In genomic region chr2:237297421-237298155, GRCh38 we compare ENCODE assay signal across 13 cellular contexts.
DNase-seq lines count a peak whose midpoint lies in the region; ATAC-seq and TF ChIP-seq lines count a peak whose summit lies in the region.
"Had no signal": no experiment of that assay in that cellular context is flagged by ENCODE, and none has a peak within 500 bp of the region (broad histone marks: within the 10 kb centered on the region; RNA-seq: fewer than 3 reads in every experiment).

No MANE protein-coding gene starts in this region.

- H2BK5ac ChIP-seq in IMR-90 (ENCODE audit: low read depth, low read length, poor library complexity, severe bottlenecking), result peak overlapping the region; percentile 73

- no peak for TF ChIP-seq EP300 in transverse colon (IDR thresholded peaks at IDR 0.05; ENCODE audit: low read depth)

- H3K23ac ChIP-seq in IMR-90 (ENCODE audit: low read depth, low read length), result peak overlapping the region; percentile 11

- no peak for TF ChIP-seq CTCF in IMR-90 (conservative IDR thresholded peaks at IDR 0.05; ENCODE audit: low read depth, low read length)
- no peak for TF ChIP-seq CTCF in astrocyte of the spinal cord (IDR thresholded peaks at IDR 0.05; ENCODE audit: low read depth, low read length)
- TF ChIP-seq CTCF in mesothelial cell of epicardium (IDR thresholded peaks at IDR 0.05; ENCODE audit: unreplicated experiment), result no peak
- no peak for TF ChIP-seq CTCF in transverse colon (IDR thresholded peaks at IDR 0.05)

- H3K9ac ChIP-seq in IMR-90 (ENCODE audit: low read depth, low read length), result no peak overlapping the region

- no peak overlapping the region for H3K4me3 Mint-ChIP-seq in mesothelial cell of epicardium
- H3K4me3 Mint-ChIP-seq: CD4-positive, alpha-beta memory T cell had no signal

- peak overlapping the region; percentile 18; the same call in 1 of the 2 replicates for H3K27ac ChIP-seq in IMR-90 (ENCODE audit: insufficient read depth, low read length)
- peak overlapping the region; percentile 64 to 82 (median 76) for H3K27ac ChIP-seq in transverse colon

- DNase-seq in IMR-90 (peak; percentile 26), astrocyte of the spinal cord (ENCODE audit: low read depth, low spot score) (peak; percentile 91), mesothelial cell of epicardium (ENCODE audit: low spot score in 2 of 2, unreplicated experiment in 2 of 2) (no peak), transverse colon (no peak), MG63 (no peak), ecto neural progenitor cell (ENCODE audit: low spot score) (no peak)
- DNase-seq in stimulated activated naive CD8-positive, alpha-beta T cell treated with anti-CD3 and anti-CD28 coated beads, Interleukin-15, Interleukin-2, amounts not matched to agents 100 U/mL and 50 U/mL, for 24 hours, result no peak
- DNase-seq: activated CD4-positive, alpha-beta T cell treated with anti-CD3 and anti-CD28 coated beads, Interleukin-2, amount 50 U/mL, for 48 hours; CD4-positive, alpha-beta memory T cell; mesendoderm; T-helper 9 cell had no signal

- H3K9me3 Mint-ChIP-seq in mesothelial cell of epicardium, result peaks cover 5% of the 10 kb centered on the region

- H2BK15ac ChIP-seq in IMR-90 (ENCODE audit: low read depth, low read length), result peak overlapping the region; percentile 84; the same call in 2 of the 3 replicates

- H2AFZ ChIP-seq in IMR-90 (replicated peaks; ENCODE audit: low read length, poor library complexity), result no peak overlapping the region

- no peaks in the 10 kb centered on the region for H3K27me3 Mint-ChIP-seq in mesothelial cell of epicardium (ENCODE audit: low read depth)

- WGBS in IMR-90 (ENCODE audit: extremely low coverage in 2 of 2, insufficient read length in 1 of 2), 2 experiments, result 92% methylated on average over 2 of the region's 6 CpGs; no CpG with 5 or more reads in 1 of the 2 experiments
- WGBS in transverse colon (ENCODE audit: low coverage in 1 of 2), 2 donors, result 55 to 70% methylated on average over 4 to 6 of the region's 6 CpGs

- H4K8ac ChIP-seq in IMR-90 (ENCODE audit: low read depth in 2 of 2, low read length in 2 of 2), result peak overlapping the region; percentile 84 to 85

- dilution Hi-C loops in IMR-90 (cut with HindIII; ENCODE audit: low sequenced_read_pairs, unreplicated experiment), result no loop called here

- no peak for TF ChIP-seq RAD21 in IMR-90 (IDR thresholded peaks at IDR 0.05; ENCODE audit: low read length)

- CTCF ChIA-PET in IMR-90 (lab: Yijun Ruan, JAX), result no interaction called here

- no TSS peak for BruUV-seq in IMR-90 (replicated peaks; lab: Mats Ljungman, UMichigan)

- H2AK5ac ChIP-seq in IMR-90 (ENCODE audit: low read depth, low read length), result peak overlapping the region; percentile 87

- peak overlapping the region; percentile 92 for H3K14ac ChIP-seq in IMR-90 (replicated peaks; ENCODE audit: low read depth, low read length)

- no peak overlapping the region for H3K56ac ChIP-seq in IMR-90 (ENCODE audit: extremely low read depth, insufficient read depth, low read length)

- peak overlapping the region; percentile 93 for H2BK120ac ChIP-seq in IMR-90 (ENCODE audit: low read depth, low read length)

- peak overlapping the region; percentile 88 for H3K4ac ChIP-seq in IMR-90 (ENCODE audit: low read depth, low read length)

- H2AK9ac ChIP-seq in IMR-90 (replicated peaks; ENCODE audit: low read depth, low read length, poor library complexity), result peak overlapping the region; percentile 18

- peak overlapping the region; percentile 85 for H3K27ac Mint-ChIP-seq in mesothelial cell of epicardium
- H3K27ac Mint-ChIP-seq: CD4-positive, alpha-beta memory T cell had no signal

- peak overlapping the region; percentile 83 for H4K5ac ChIP-seq in IMR-90 (ENCODE audit: low read depth, low read length)

- peaks cover 40% of the 10 kb centered on the region for H3K9me1 ChIP-seq in IMR-90 (ENCODE audit: insufficient read depth, low read length)

- POLR2A ChIA-PET in IMR-90 (lab: Charles Lee; ENCODE audit: unreplicated experiment), result no interaction called here

- no peaks in the 10 kb centered on the region for H3K36me3 ChIP-seq in IMR-90 (ENCODE audit: control insufficient read depth, insufficient read depth, low read length)
- H3K36me3 ChIP-seq in transverse colon, result no peaks in the 10 kb centered on the region
- H3K36me3 ChIP-seq in MG63, result peaks cover under 1% of the 10 kb centered on the region
- H3K36me3 ChIP-seq: breast epithelium had no signal

- H3K4me1 Mint-ChIP-seq in mesothelial cell of epicardium, result peaks cover 70% of the 10 kb centered on the region
- H3K4me1 Mint-ChIP-seq: CD4-positive, alpha-beta memory T cell had no signal

- H3K27me3 ChIP-seq in IMR-90 (ENCODE audit: control insufficient read depth, insufficient read depth, low read length) (no peaks in the 10 kb centered on the region), transverse colon (no peaks in the 10 kb centered on the region), MG63 (no peaks in the 10 kb centered on the region)
- H3K27me3 ChIP-seq: breast epithelium had no signal

- TF ChIP-seq POLR2A in IMR-90 (IDR thresholded peaks at IDR 0.05; ENCODE audit: low read depth, low read length) (no peak), transverse colon (IDR thresholded peaks at IDR 0.05) (no peak)

- H3K18ac ChIP-seq in IMR-90 (ENCODE audit: low read depth, low read length), result peak overlapping the region; percentile 97

- ATAC-seq in IMR-90 (ENCODE audit: low read depth) (no peak), HG02852 (IDR thresholded peaks at IDR 0.05; ENCODE audit: unreplicated experiment) (no peak)
- ATAC-seq in stimulated activated naive CD8-positive, alpha-beta T cell treated with anti-CD3 and anti-CD28 coated beads, Interleukin-15, Interleukin-2, amounts not matched to agents 100 U/mL and 50 U/mL, for 24 hours, result no peak

- no peak overlapping the region for H3K4me2 ChIP-seq in IMR-90 (ENCODE audit: low read depth, low read length)

- H3K4me3 ChIP-seq in IMR-90 (ENCODE audit: insufficient read depth, low read depth, low read length) (no peak overlapping the region), astrocyte of the spinal cord (ENCODE audit: low read depth, low read length) (no peak overlapping the region), transverse colon (no peak overlapping the region), MG63 (no peak overlapping the region)
- H3K4me3 ChIP-seq: breast epithelium had no signal

- peaks cover 5% of the 10 kb centered on the region for H3K36me3 Mint-ChIP-seq in mesothelial cell of epicardium
- H3K36me3 Mint-ChIP-seq: CD4-positive, alpha-beta memory T cell had no signal

- H4K20me1 ChIP-seq in IMR-90 (ENCODE audit: insufficient read depth, low read length), result no peaks in the 10 kb centered on the region

- H3K4me1 ChIP-seq in IMR-90 (ENCODE audit: control insufficient read depth, insufficient read depth, low read length) (peaks cover 27% of the 10 kb centered on the region), transverse colon (peaks cover 0 to 20% (median 7%) of the 10 kb centered on the region in 4 donors)
- H3K4me1 ChIP-seq: breast epithelium had no signal

- peak overlapping the region; percentile 94 for H4K91ac ChIP-seq in IMR-90 (ENCODE audit: insufficient read depth, low read depth, low read length)

- peaks cover 4% of the 10 kb centered on the region; the same call in 1 of the 2 replicates for H3K9me3 ChIP-seq in IMR-90 (ENCODE audit: control insufficient read depth, insufficient read depth, low read length)
- H3K9me3 ChIP-seq in transverse colon, result no peaks in the 10 kb centered on the region
- H3K9me3 ChIP-seq in MG63, result peaks cover 6% of the 10 kb centered on the region; the same call in 1 of the 2 replicates
- H3K9me3 ChIP-seq: breast epithelium had no signal

- intact Hi-C loops in IMR-90 (cut with micrococcal nuclease), result no loop called here
- intact Hi-C loops in transverse colon (cut with DNase I; ENCODE audit: low total_unique reads), result loop anchor here (10.0 kb wide), 1 partner anchor 117 kb away; the partner anchor contains the start of gene COL6A3

- H3K79me1 ChIP-seq in IMR-90 (ENCODE audit: low read depth in 1 of 2, low read length in 2 of 2), result peaks cover 5 to 33% of the 10 kb centered on the region in 2 experiments; a peak in 3 of 4 replicates

- peak overlapping the region; percentile 96 for H2BK20ac ChIP-seq in IMR-90 (ENCODE audit: low read depth, low read length)

- in situ Hi-C loops in IMR-90 (cut with MboI; ENCODE audit: low sequenced_read_pairs), result no loop called here
- in situ Hi-C loops in astrocyte of the spinal cord (cut with HindIII; ENCODE audit: low sequenced_read_pairs), result no loop called here
- in situ Hi-C loops in transverse colon (cut with MboI; ENCODE audit: low pct_ligation_motif_present in 1 of 4, low pct_unique_long_range_greater_than_20kb in 1 of 4, low sequenced_read_pairs in 3 of 4), result no loop called here

TF ChIP-seq in IMR-90, 13 proteins besides CTCF, POLR2A, EP300 and RAD21 (continues in another document):
- TF ChIP-seq SMC3 (IDR thresholded peaks at IDR 0.05; ENCODE audit: low read depth, low read length), result no peak
- no peak for TF ChIP-seq USF2 (IDR thresholded peaks at IDR 0.05; ENCODE audit: low read depth, low read length)
- TF ChIP-seq RFX5 (IDR thresholded peaks at IDR 0.05; ENCODE audit: low read depth, low read length), result no peak
- TF ChIP-seq RCOR1 (IDR thresholded peaks at IDR 0.05; ENCODE audit: insufficient replicate concordance, low read length), result no peak
- no peak for TF ChIP-seq BHLHE40 (IDR thresholded peaks at IDR 0.05; ENCODE audit: low read depth, low read length)
- TF ChIP-seq MXI1 (IDR thresholded peaks at IDR 0.05; ENCODE audit: borderline replicate concordance, low read depth, low read length), result no peak
- no peak for TF ChIP-seq MAFK (IDR thresholded peaks at IDR 0.05; ENCODE audit: low read depth, low read length)
- TF ChIP-seq FOS (IDR thresholded peaks at IDR 0.05; ENCODE audit: low read depth, low read length), result no peak
- no peak for TF ChIP-seq CEBPB (IDR thresholded peaks at IDR 0.05; ENCODE audit: low read depth, low read length)
- TF ChIP-seq MAZ (IDR thresholded peaks at IDR 0.05; ENCODE audit: borderline replicate concordance, low read depth, low read length), result no peak
- TF ChIP-seq NFE2L2 (IDR thresholded peaks at IDR 0.05; ENCODE audit: low read depth, low read length), result no peak
- TF ChIP-seq CHD1 (IDR thresholded peaks at IDR 0.05; ENCODE audit: low read depth, low read length), result no peak

Comparison
In these comparisons a context has a peak if more than half of its experiments do, and no peak if none do; other contexts are left out.
1. DNase-seq: peak in IMR-90 (single experiment) and astrocyte of the spinal cord (single experiment); none in mesothelial cell of epicardium (0 of 2), transverse colon (single experiment), MG63 (single experiment), ecto neural progenitor cell (single experiment) and stimulated activated naive CD8-positive, alpha-beta T cell treated with anti-CD3 and anti-CD28 coated beads, Interleukin-15, Interleukin-2, amounts not matched to agents 100 U/mL and 50 U/mL, for 24 hours (single experiment).